In the genomic region with DNA sequence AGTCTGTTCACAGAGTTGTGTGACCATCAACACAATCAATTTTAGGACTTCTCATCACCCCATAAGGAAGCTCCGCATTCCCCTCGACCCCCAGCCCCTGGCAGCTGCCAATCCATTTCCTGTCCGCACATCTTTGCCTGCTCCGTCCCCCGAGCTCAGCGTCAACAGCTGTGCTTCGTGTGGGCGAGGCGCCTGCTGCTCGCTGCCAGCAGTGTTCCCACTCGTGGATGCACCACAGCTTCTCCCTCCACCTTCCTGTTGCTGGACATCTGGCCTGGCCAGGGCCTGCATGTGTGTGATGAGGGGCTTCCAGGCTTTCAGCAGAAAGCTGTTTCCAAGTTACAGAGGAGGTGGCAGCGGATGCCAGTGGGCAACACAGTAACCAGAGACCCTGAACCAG, we compare ENCODE assay signal across 18 cellular contexts.
DNase-seq lines count a peak whose midpoint lies in the region; ATAC-seq and TF ChIP-seq lines count a peak whose summit lies in the region.
"Had no signal": no experiment of that assay in that cellular context is flagged by ENCODE, and none has a peak within 500 bp of the region (broad histone marks: within the 10 kb centered on the region; RNA-seq: fewer than 3 reads in every experiment).

No MANE protein-coding gene starts in this region.

- no peak overlapping the region for H4K91ac ChIP-seq in trophoblast cell (ENCODE audit: low read depth, low read length)

- POLR2A ChIA-PET in HEK293 (lab: Yijun Ruan, JAX), result interaction anchor here (0.7 kb wide), 1 partner anchor 537 kb away, joined by 3 read pairs; no protein-coding TSS in a partner anchor

- no peak overlapping the region for H2AK5ac ChIP-seq in trophoblast cell (ENCODE audit: low read length)

- H3K18ac ChIP-seq in trophoblast cell (ENCODE audit: low read length), result no peak overlapping the region

- no peak overlapping the region for H3K4me2 ChIP-seq in trophoblast cell (ENCODE audit: low read length)
- H3K4me2 ChIP-seq: hepatocyte had no signal

- H3K27me3 Mint-ChIP-seq in activated CD4-positive, alpha-beta T cell treated with anti-CD3 and anti-CD28 coated beads, Interleukin-2, amount 10 ng/mL, durations not matched to agents 24 days and 14 days, result no peaks in the 10 kb centered on the region

- no peak overlapping the region for H4K12ac ChIP-seq in trophoblast cell (ENCODE audit: low read depth, low read length)

- no peak overlapping the region for H3K4ac ChIP-seq in trophoblast cell (ENCODE audit: low read depth, low read length)

- H4K8ac ChIP-seq in trophoblast cell (ENCODE audit: low read depth, low read length), result no peak overlapping the region

- no peak overlapping the region for H3K14ac ChIP-seq in trophoblast cell (ENCODE audit: low read length)

- no peak overlapping the region for H2BK12ac ChIP-seq in trophoblast cell (ENCODE audit: low read length)

- peak; percentile 54 for DNase-seq in activated CD4-positive, alpha-beta T cell treated with anti-CD3 and anti-CD28 coated beads, Interleukin-2, amount 10 ng/mL, durations not matched to agents 24 days and 14 days
- DNase-seq in activated CD4-positive, alpha-beta T cell treated with anti-CD3 and anti-CD28 coated beads for 4 hours, result no peak
- DNase-seq in effector memory CD4-positive, alpha-beta T cell, result no peak
- no peak for DNase-seq in trophoblast cell
- DNase-seq: activated gamma-delta T cell, C1 segment of cervical spinal cord, NCI-H1048, NCI-H510A treated with DMSO at 0.1 percent for 48 hours, SHP77, T-helper 2 cell, thyroid gland, WERI-Rb-1 had no signal

- H2BK120ac ChIP-seq in trophoblast cell (ENCODE audit: insufficient read depth, low read length, poor library complexity), result no peak overlapping the region

- WGBS in trophoblast cell (ENCODE audit: extremely low coverage, insufficient coverage, insufficient read length), result no CpG with 5 or more reads among the region's 12 CpGs

- H3K23ac ChIP-seq in trophoblast cell (ENCODE audit: low read length), result no peak overlapping the region

- H3K79me2 ChIP-seq in trophoblast cell (ENCODE audit: control insufficient read depth, insufficient read depth, low read length, poor library complexity), result no peaks in the 10 kb centered on the region

- no peak overlapping the region for H2AFZ ChIP-seq in trophoblast cell (ENCODE audit: insufficient read depth, low read length, poor library complexity)
- H2AFZ ChIP-seq: hepatocyte had no signal

- no peak overlapping the region for H3K27ac ChIP-seq in HEK293 (ENCODE audit: extremely low read depth, low read depth, low read length)
- peak overlapping the region; percentile 11 for H3K27ac ChIP-seq in effector memory CD4-positive, alpha-beta T cell (ENCODE audit: insufficient read depth, low read length, poor library complexity, severe bottlenecking)
- H3K27ac ChIP-seq in trophoblast cell (ENCODE audit: low read depth, low read length), result no peak overlapping the region
- H3K27ac ChIP-seq: hepatocyte, prostate gland, WERI-Rb-1 had no signal

- no peaks in the 10 kb centered on the region for H3K9me3 Mint-ChIP-seq in activated CD4-positive, alpha-beta T cell treated with anti-CD3 and anti-CD28 coated beads, Interleukin-2, amount 10 ng/mL, durations not matched to agents 24 days and 14 days

- peaks cover 3% of the 10 kb centered on the region; the same call in 1 of the 2 replicates for H3K4me1 ChIP-seq in HEK293 (ENCODE audit: control insufficient read depth, insufficient read depth, low read length)
- H3K4me1 ChIP-seq in effector memory CD4-positive, alpha-beta T cell (ENCODE audit: control insufficient read depth, insufficient read depth, low read length, poor library complexity, severe bottlenecking), result peaks cover 22% of the 10 kb centered on the region
- H3K4me1 ChIP-seq in trophoblast cell (ENCODE audit: control insufficient read depth in 1 of 2, insufficient read depth in 2 of 2, low read length in 2 of 2), result peaks cover 10 to 13% of the 10 kb centered on the region in 2 experiments

- H3K79me1 ChIP-seq in trophoblast cell (ENCODE audit: low read length), result peaks cover 6% of the 10 kb centered on the region

- no peak for TF ChIP-seq CTCF in HEK293 (tag by site-specific recombination; IDR thresholded peaks at IDR 0.05)

- peaks cover 57% of the 10 kb centered on the region for H3K4me1 Mint-ChIP-seq in activated CD4-positive, alpha-beta T cell treated with anti-CD3 and anti-CD28 coated beads, Interleukin-2, amount 10 ng/mL, durations not matched to agents 24 days and 14 days

- CTCF ChIA-PET in HEK293 (lab: Yijun Ruan, JAX), result no interaction called here

- H3K36me3 ChIP-seq in HEK293 (ENCODE audit: control insufficient read depth in 2 of 2, insufficient read depth in 1 of 2, low read length in 2 of 2) (peaks cover 0 to 4% of the 10 kb centered on the region in 2 experiments; a peak in 2 of 3 replicates), trophoblast cell (ENCODE audit: control insufficient read depth in 1 of 2, insufficient read depth in 2 of 2, low read length in 2 of 2) (peaks cover 16 to 26% of the 10 kb centered on the region in 2 experiments)
- H3K36me3 ChIP-seq in effector memory CD4-positive, alpha-beta T cell (ENCODE audit: control insufficient read depth, insufficient read depth, low read length), result peaks cover 31% of the 10 kb centered on the region
- H3K36me3 ChIP-seq: prostate gland had no signal

- peak overlapping the region; percentile 53 for H3K27ac Mint-ChIP-seq in activated CD4-positive, alpha-beta T cell treated with anti-CD3 and anti-CD28 coated beads, Interleukin-2, amount 10 ng/mL, durations not matched to agents 24 days and 14 days

- H3K4me3 ChIP-seq in HEK293 (ENCODE audit: low read depth, low read length) (no peak overlapping the region), trophoblast cell (ENCODE audit: low read depth, low read length) (peak overlapping the region; percentile 31)
- no peak overlapping the region for H3K4me3 ChIP-seq in effector memory CD4-positive, alpha-beta T cell (ENCODE audit: insufficient read depth, low read depth, low read length, poor library complexity, severe bottlenecking)
- H3K4me3 ChIP-seq: hepatocyte, prostate gland, thyroid gland had no signal

- no peaks in the 10 kb centered on the region for H3K27me3 ChIP-seq in effector memory CD4-positive, alpha-beta T cell (replicated peaks; ENCODE audit: control insufficient read depth, insufficient read depth, low read length, poor library complexity, severe bottlenecking)
- H3K27me3 ChIP-seq in trophoblast cell (ENCODE audit: insufficient read depth, low read length), result no peaks in the 10 kb centered on the region
- H3K27me3 ChIP-seq: hepatocyte, thyroid gland had no signal

- H3K4me3 Mint-ChIP-seq in activated CD4-positive, alpha-beta T cell treated with anti-CD3 and anti-CD28 coated beads, Interleukin-2, amount 10 ng/mL, durations not matched to agents 24 days and 14 days, result no peak overlapping the region

- no peak overlapping the region for H2BK5ac ChIP-seq in trophoblast cell (ENCODE audit: low read depth, low read length, poor library complexity)

- H3K36me3 Mint-ChIP-seq in activated CD4-positive, alpha-beta T cell treated with anti-CD3 and anti-CD28 coated beads, Interleukin-2, amount 10 ng/mL, durations not matched to agents 24 days and 14 days (ENCODE audit: low read depth), result peaks cover 56% of the 10 kb centered on the region

- intact Hi-C loops in activated CD4-positive, alpha-beta T cell treated with anti-CD3 and anti-CD28 coated beads, Interleukin-2, amount 10 ng/mL, durations not matched to agents 24 days and 14 days (cut with micrococcal nuclease), result no loop called here

- no peaks in the 10 kb centered on the region for H3K9me3 ChIP-seq in HEK293 (ENCODE audit: control insufficient read depth, insufficient read depth, low read depth, low read length)
- H3K9me3 ChIP-seq in effector memory CD4-positive, alpha-beta T cell (ENCODE audit: control insufficient read depth, low read length), result no peaks in the 10 kb centered on the region
- H3K9me3 ChIP-seq in trophoblast cell (ENCODE audit: insufficient read depth, low read depth, low read length), result peaks cover 2% of the 10 kb centered on the region
- H3K9me3 ChIP-seq: prostate gland, thyroid gland had no signal

- no peak overlapping the region for H3K9ac ChIP-seq in trophoblast cell (ENCODE audit: low read length)

- no peak for ATAC-seq in GM21423 (IDR thresholded peaks at IDR 0.05; ENCODE audit: unreplicated experiment)
- ATAC-seq in HG02973 (IDR thresholded peaks at IDR 0.05; ENCODE audit: unreplicated experiment), result no peak
- no peak for ATAC-seq in HG03469 (IDR thresholded peaks at IDR 0.05; ENCODE audit: unreplicated experiment)

TF ChIP-seq in HEK293, 187 proteins besides CTCF, POLR2A, EP300 and RAD21:
- no peak for TF ChIP-seq ZBTB17 (tag by site-specific recombination; IDR thresholded peaks at IDR 0.05)
- no peak for TF ChIP-seq ZNF544 (tag by site-specific recombination; IDR thresholded peaks at IDR 0.05)
- peak; percentile 41 for TF ChIP-seq ZFHX2 (tag by site-specific recombination; conservative IDR thresholded peaks at IDR 0.05)
TF ChIP-seq in HEK293: peak in this region for 1.
